12 cellular contexts compared by ENCODE assay signal in the genomic region with DNA sequence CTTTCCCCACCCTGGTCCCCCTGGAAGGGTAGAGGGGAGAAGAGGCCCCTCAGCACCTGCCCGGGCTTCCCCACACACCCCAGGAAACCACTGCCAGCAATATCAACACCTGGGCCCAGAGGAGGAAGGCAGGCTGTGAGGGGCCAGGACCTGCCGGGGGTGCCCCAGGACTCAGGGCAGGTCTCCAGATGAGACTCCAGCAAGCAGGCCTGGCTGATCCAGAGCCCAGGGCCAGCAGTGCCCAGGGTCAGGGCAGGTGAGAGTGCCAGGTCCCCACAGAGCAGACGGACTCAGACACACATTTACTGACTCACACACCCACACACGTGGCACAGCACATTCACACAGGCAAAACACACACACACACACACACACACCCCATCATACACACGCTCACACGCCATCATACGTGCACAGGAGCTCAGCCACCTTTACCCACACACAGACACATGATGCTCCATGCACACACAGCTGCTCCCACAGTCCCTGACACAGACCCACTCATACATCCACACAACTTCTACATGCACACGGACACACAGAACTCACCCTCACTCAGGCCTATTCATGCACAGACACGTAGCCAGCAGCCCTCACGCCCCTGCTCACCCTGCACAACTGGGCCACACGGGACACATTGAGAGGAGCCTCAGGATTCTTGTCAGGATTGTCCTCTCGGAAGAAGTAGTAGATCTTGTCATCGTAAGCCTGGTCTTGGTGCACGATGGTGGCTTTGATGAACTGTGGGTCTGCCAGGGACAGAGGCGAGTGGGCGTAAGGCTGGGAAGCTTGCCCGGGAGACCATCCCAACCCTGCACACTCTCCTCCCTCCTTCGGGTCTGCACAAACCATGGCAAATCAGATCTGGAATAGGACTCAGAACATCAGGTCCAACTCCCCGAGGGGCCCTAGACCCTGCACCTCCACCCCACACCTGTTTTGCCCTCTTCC. TPM values are rescaled to one million over a fixed set of nuclear protein-coding genes. Genes with fewer than 3 reads are reported as not detected.
DNase-seq lines count a peak whose midpoint lies in the region; ATAC-seq, FAIRE-seq and TF ChIP-seq lines count a peak whose summit lies in the region.
"Had no signal": no experiment of that assay in that cellular context is flagged by ENCODE, and none has a peak within 500 bp of the region (broad histone marks: within the 10 kb centered on the region; RNA-seq: fewer than 3 reads in every experiment).

No MANE protein-coding gene starts in this region.

- no peak overlapping the region for H2AFZ ChIP-seq in KMS-11 (ENCODE audit: low read depth)
- H2AFZ ChIP-seq in K562 (ENCODE audit: low read depth, low read length): no peak overlapping the region

- TF ChIP-seq EP300 in K562 (IDR thresholded peaks at IDR 0.05; ENCODE audit: low read length): no peak

- intact Hi-C loops in K562 (cut with micrococcal nuclease) (no loop called here), heart right ventricle (cut with DNase I) (no loop called here)

- H3K4me3 Mint-ChIP-seq in progenitor cell of endocrine pancreas (ENCODE audit: low read depth): no peak overlapping the region

- H3K9me1 ChIP-seq in K562 (ENCODE audit: control insufficient read depth, insufficient read depth, low read length): peaks cover 6% of the 10 kb centered on the region

- no peak overlapping the region for H3K4me3 ChIP-seq in KMS-11 (IDR thresholded peaks at IDR 0.05; ENCODE audit: insufficient read depth, low read depth, low read length)
- no peak overlapping the region for H3K4me3 ChIP-seq in K562
- H3K4me3 ChIP-seq in heart right ventricle: no peak overlapping the region
- H3K4me3 ChIP-seq: transverse colon had no signal

- H3K36me3 ChIP-seq in KMS-11 (ENCODE audit: insufficient read depth): no peaks in the 10 kb centered on the region
- H3K36me3 ChIP-seq in K562 (ENCODE audit: control insufficient read depth, insufficient read depth, low read length): peaks cover 73% of the 10 kb centered on the region; the same call in 2 of the 3 replicates
- peaks cover 0 to 15% (median 0%) of the 10 kb centered on the region in 9 donors for H3K36me3 ChIP-seq in heart right ventricle
- H3K36me3 ChIP-seq: transverse colon had no signal

- H3K9ac ChIP-seq in KMS-11 (no peak overlapping the region), K562 (ENCODE audit: insufficient read depth in 1 of 2, low read depth in 2 of 2, low read length in 2 of 2) (peak overlapping the region in 1 of 2 experiments; percentile 65; a peak in 2 of 4 replicates)

- no peaks in the 10 kb centered on the region for H3K9me3 ChIP-seq in K562 (replicated peaks; ENCODE audit: control insufficient read depth, insufficient read depth, low read depth, low read length)
- no peaks in the 10 kb centered on the region for H3K9me3 ChIP-seq in heart right ventricle
- H3K9me3 ChIP-seq: transverse colon had no signal

- TF ChIP-seq RAD21 in K562 (CRISPR knock-in tag; conservative IDR thresholded peaks at IDR 0.05 in 1 of 2, IDR thresholded peaks at IDR 0.05 in 1 of 2): no peak

- TF ChIP-seq POLR2A in K562 (conservative IDR thresholded peaks at IDR 0.05): no peak

- in situ Hi-C loops in K562 (cut with MboI): no loop called here

- H3K4me1 ChIP-seq in KMS-11 (ENCODE audit: low read depth, poor library complexity, severe bottlenecking) (peaks cover 43% of the 10 kb centered on the region), K562 (replicated peaks in 1 of 2; ENCODE audit: control insufficient read depth in 2 of 2, insufficient read depth in 2 of 2, low read length in 2 of 2) (peaks cover 14 to 40% of the 10 kb centered on the region in 2 experiments; a peak in 4 of 5 replicates), heart right ventricle (peaks cover 0 to 41% (median 22%) of the 10 kb centered on the region in 9 donors)
- H3K4me1 ChIP-seq: transverse colon had no signal

- 78% methylated on average over 19 of the region's 19 CpGs for WGBS in K562 (ENCODE audit: insufficient coverage, low coverage, missing lambda C conversion rate)
- WGBS in heart right ventricle, 2 donors: 83% methylated on average over 19 of the region's 19 CpGs

- H3K27ac ChIP-seq in KMS-11 (no peak overlapping the region), K562 (ENCODE audit: extremely low read depth, low read depth, low read length) (no peak overlapping the region), heart right ventricle (no peak overlapping the region)
- H3K27ac ChIP-seq: 22Rv1, transverse colon had no signal

- peaks cover 3% of the 10 kb centered on the region for H3K4me1 Mint-ChIP-seq in progenitor cell of endocrine pancreas (ENCODE audit: low read depth)

- H3K4me2 ChIP-seq in KMS-11 (peak overlapping the region; percentile 23; the same call in 1 of the 2 replicates), K562 (ENCODE audit: insufficient read depth, low read length) (no peak overlapping the region)

- no peaks in the 10 kb centered on the region for H3K36me3 Mint-ChIP-seq in progenitor cell of endocrine pancreas (ENCODE audit: insufficient read depth)

- no peaks in the 10 kb centered on the region for H3K27me3 Mint-ChIP-seq in progenitor cell of endocrine pancreas

- CTCF ChIA-PET in K562 (lab: Yijun Ruan, JAX; ENCODE audit: low intra/inter-chr PET ratio): no interaction called here

- H3K27me3 ChIP-seq in KMS-11 (ENCODE audit: insufficient read depth, low read depth) (no peaks in the 10 kb centered on the region), K562 (ENCODE audit: control insufficient read depth in 2 of 2, insufficient read depth in 2 of 2, low read length in 2 of 2) (no peaks in the 10 kb centered on the region), heart right ventricle (no peaks in the 10 kb centered on the region)
- H3K27me3 ChIP-seq: transverse colon had no signal

- ATAC-seq in K562 (no peak), heart right ventricle (no peak), GM21360 (IDR thresholded peaks at IDR 0.05; ENCODE audit: unreplicated experiment) (no peak)

- H3K27ac Mint-ChIP-seq in progenitor cell of endocrine pancreas: peak overlapping the region; percentile 0

- FAIRE-seq in K562 (lab: Jason Lieb, UNC): peak; percentile 23

- POLR2A ChIA-PET in K562 (lab: Yijun Ruan, JAX): no interaction called here

- no TSS peak for BruUV-seq in K562 (replicated peaks; lab: Mats Ljungman, UMichigan)

- no peaks in the 10 kb centered on the region for H4K20me1 ChIP-seq in KMS-11 (ENCODE audit: insufficient read depth)
- H4K20me1 ChIP-seq in K562 (replicated peaks; ENCODE audit: control insufficient read depth, insufficient read depth, low read length): peaks cover 13% of the 10 kb centered on the region

- DNase-seq in DMS 273 (lab: John Stamatoyannopoulos, UW; ENCODE audit: unreplicated experiment) (peak; percentile 14), DMS 273 treated with DMSO at 0.1 percent for 48 hours (lab: John Stamatoyannopoulos, UW) (no peak), K562 (ENCODE audit: extremely low read depth in 1 of 4, low spot score in 3 of 4) (no peak), progenitor cell of endocrine pancreas (ENCODE audit: low spot score, unreplicated experiment) (no peak), heart right ventricle (no peak), NCI-H524 treated with DMSO at 0.1 percent for 48 hours (lab: John Stamatoyannopoulos, UW) (no peak)
- DNase-seq: amniotic stem cell, transverse colon had no signal

- TF ChIP-seq CTCF in KMS-11 (conservative IDR thresholded peaks at IDR 0.05; ENCODE audit: low read depth, low read length): no peak
- TF ChIP-seq CTCF in K562 (IDR thresholded peaks at IDR 0.05 in 2 of 3, conservative IDR thresholded peaks at IDR 0.05 in 1 of 3; ENCODE audit: insufficient read depth in 2 of 3, low read depth in 1 of 3, low read length in 3 of 3): no peak
- no peak for TF ChIP-seq CTCF in progenitor cell of endocrine pancreas (IDR thresholded peaks at IDR 0.05; ENCODE audit: unreplicated experiment)
- TF ChIP-seq CTCF in heart right ventricle (IDR thresholded peaks at IDR 0.05): no peak

- H3K79me2 ChIP-seq in KMS-11 (ENCODE audit: insufficient read depth, low read depth) (no peaks in the 10 kb centered on the region), K562 (ENCODE audit: control insufficient read depth, insufficient read depth, low read length) (peaks cover 28% of the 10 kb centered on the region)

- H3K9me3 Mint-ChIP-seq in progenitor cell of endocrine pancreas (ENCODE audit: low read depth): no peaks in the 10 kb centered on the region

RNA-seq across cellular contexts. Expression of gene SEMA7A, which starts 17.5 kb away (rescaled TPM):
- 17.2 and 52.5 TPM in 2 replicates for total RNA-seq in K562 (2011; cell fraction: chromatin; rRNA removed; ENCODE audit: low replicate concordance)
- total RNA-seq in K562 (2011; cell fraction: nucleolus; rRNA removed): 48.0 and 55.7 TPM in 2 replicates
- total RNA-seq in K562 (2011; cell fraction: nucleoplasm; rRNA removed): 32.8 and 33.4 TPM in 2 replicates
- total RNA-seq in K562 (2014; rRNA removed) (4.8 and 5.7 TPM in 2 replicates), K562 (2014; rRNA removed; fragmentation: Illumina TruSeq; extraction: Trizol) (1.7 and 3.3 TPM in 2 replicates), K562 (2015; rRNA removed; fragmentation: Illumina TruSeq; extraction: Trizol) (6.1 and 6.6 TPM in 2 replicates), K562 (2021) (6.2 and 6.8 TPM in 2 replicates), progenitor cell of endocrine pancreas (1.9 and 2.6 TPM in 2 replicates), heart right ventricle (1 to 10 TPM in 8 of 10 donors, under 1 TPM in 2; 0.61 to 5.1 (median 1.8) TPM)
- polyA plus RNA-seq in K562 (2011; rRNA removed) (8.2 and 12.8 TPM in 2 replicates), K562 (2014; fragmentation: Illumina TruSeq; extraction: Trizol) (6.4 and 6.8 TPM in 2 replicates), K562 (2014; fragmentation: Nextera tagmentation; extraction: Ambion mirVana) (under 1 TPM in 1 of 2 experiments, not detected in 1; 0.04 TPM), K562 (2014; rRNA removed) (3.6 and 7.2 TPM in 2 replicates), heart right ventricle (under 1 TPM; 0.59 to 0.99 TPM)
- 15.1 and 15.7 TPM in 2 replicates for polyA plus RNA-seq in K562 (2011; cell fraction: cytosol; rRNA removed)
- 24.4 and 28.1 TPM in 2 replicates for polyA plus RNA-seq in K562 (2011; cell fraction: nucleus; rRNA removed)
- polyA plus RNA-seq in K562 (2012): 12.7 and 16.6 TPM in 2 replicates
- 7.0 and 9.6 TPM in 2 replicates for polyA minus RNA-seq in K562 (2011; rRNA and poly(A)+ RNA removed)
- polyA minus RNA-seq in K562 (2011; cell fraction: cytosol; rRNA and poly(A)+ RNA removed): 8.2 and 10.7 TPM in 2 replicates
- polyA minus RNA-seq in K562 (2011; cell fraction: nucleus; rRNA and poly(A)+ RNA removed): 8.9 and 13.2 TPM in 2 replicates

RNA-seq across cellular contexts. Expression of gene UBL7, which starts 44.7 kb away (rescaled TPM):
- total RNA-seq in K562 (2011; cell fraction: chromatin; rRNA removed; ENCODE audit: low replicate concordance): 9.1 and 12.8 TPM in 2 replicates
- total RNA-seq in K562 (2011; cell fraction: nucleolus; rRNA removed): 12.8 and 16.2 TPM in 2 replicates
- total RNA-seq in K562 (2011; cell fraction: nucleoplasm; rRNA removed): 10.7 and 15.0 TPM in 2 replicates
- 36.6 and 79.6 TPM in 2 replicates for total RNA-seq in K562 (2014; rRNA removed)
- total RNA-seq in K562 (2014; rRNA removed; fragmentation: Illumina TruSeq; extraction: Trizol): 26.2 and 29.3 TPM in 2 replicates
- 31.1 and 32.4 TPM in 2 replicates for total RNA-seq in K562 (2015; rRNA removed; fragmentation: Illumina TruSeq; extraction: Trizol)
- total RNA-seq in K562 (2021): 51.7 and 65.5 TPM in 2 replicates
- polyA plus RNA-seq in K562 (2011; rRNA removed): 63.4 and 64.7 TPM in 2 replicates
- 107 and 180 TPM in 2 replicates for polyA plus RNA-seq in K562 (2011; cell fraction: cytosol; rRNA removed)
- polyA plus RNA-seq in K562 (2011; cell fraction: nucleus; rRNA removed): 29.7 and 35.7 TPM in 2 replicates
- polyA plus RNA-seq in K562 (2012): 41.6 and 62.1 TPM in 2 replicates
- 52.8 and 65.0 TPM in 2 replicates for polyA plus RNA-seq in K562 (2014; fragmentation: Illumina TruSeq; extraction: Trizol)
- 10 to 100 TPM; 19.2 to 44.9 TPM for polyA plus RNA-seq in K562 (2014; fragmentation: Nextera tagmentation; extraction: Ambion mirVana)
- 47.8 and 70.3 TPM in 2 replicates for polyA plus RNA-seq in K562 (2014; rRNA removed)
- polyA minus RNA-seq in K562 (2011; rRNA and poly(A)+ RNA removed): 40.5 and 52.2 TPM in 2 replicates
- polyA minus RNA-seq in K562 (2011; cell fraction: cytosol; rRNA and poly(A)+ RNA removed): 40.3 and 40.8 TPM in 2 replicates
- polyA minus RNA-seq in K562 (2011; cell fraction: nucleus; rRNA and poly(A)+ RNA removed): 8.6 and 10.9 TPM in 2 replicates
- 45.9 and 53.7 TPM in 2 replicates for total RNA-seq in progenitor cell of endocrine pancreas
- 10 to 100 TPM; 49.1 to 56.6 (median 52.7) TPM for total RNA-seq in heart right ventricle
- polyA plus RNA-seq in heart right ventricle: 10 to 100 TPM; 47.0 to 51.7 TPM

RNA-seq across cellular contexts. Expression of gene CYP11A1, which starts 48.8 kb away (rescaled TPM):
- total RNA-seq in K562 (2011; cell fraction: chromatin; rRNA removed; ENCODE audit: low replicate concordance): 0.21 TPM in 1 of 2 replicates, not detected in the other
- not detected in 2 replicates for total RNA-seq in K562 (2011; cell fraction: nucleolus; rRNA removed)
- not detected in 2 replicates for total RNA-seq in K562 (2011; cell fraction: nucleoplasm; rRNA removed)
- total RNA-seq in K562 (2014; rRNA removed) (0.12 TPM in 1 of 2 replicates, not detected in the other), K562 (2014; rRNA removed; fragmentation: Illumina TruSeq; extraction: Trizol) (not detected in 2 replicates), K562 (2015; rRNA removed; fragmentation: Illumina TruSeq; extraction: Trizol) (not detected in 2 replicates), K562 (2021) (0.16 and 0.25 TPM in 2 replicates), progenitor cell of endocrine pancreas (1.6 and 2.0 TPM in 2 replicates), heart right ventricle (1 to 10 TPM in 8 of 10 donors, under 1 TPM in 2; 0.60 to 3.6 (median 2.2) TPM)
- polyA plus RNA-seq in K562 (2011; rRNA removed) (0.23 and 0.24 TPM in 2 replicates), K562 (2014; fragmentation: Illumina TruSeq; extraction: Trizol) (0.06 TPM in 1 of 2 replicates, not detected in the other), K562 (2014; fragmentation: Nextera tagmentation; extraction: Ambion mirVana) (under 1 TPM; 0.06 to 0.10 TPM), K562 (2014; rRNA removed) (not detected in 2 replicates), heart right ventricle (under 1 TPM; 0.06 to 0.44 TPM)
- polyA plus RNA-seq in K562 (2011; cell fraction: cytosol; rRNA removed): 0.07 and 0.37 TPM in 2 replicates
- 0.08 and 0.61 TPM in 2 replicates for polyA plus RNA-seq in K562 (2011; cell fraction: nucleus; rRNA removed)
- 0.22 and 1.5 TPM in 2 replicates for polyA plus RNA-seq in K562 (2012)
- polyA minus RNA-seq in K562 (2011; rRNA and poly(A)+ RNA removed): 0.35 TPM in 1 of 2 replicates, not detected in the other
- 0.38 TPM in 1 of 2 replicates, not detected in the other for polyA minus RNA-seq in K562 (2011; cell fraction: cytosol; rRNA and poly(A)+ RNA removed)
- not detected in 2 replicates for polyA minus RNA-seq in K562 (2011; cell fraction: nucleus; rRNA and poly(A)+ RNA removed)
- total RNA-seq: dermis microvascular lymphatic vessel endothelial cell had no signal
